In the genomic region with DNA sequence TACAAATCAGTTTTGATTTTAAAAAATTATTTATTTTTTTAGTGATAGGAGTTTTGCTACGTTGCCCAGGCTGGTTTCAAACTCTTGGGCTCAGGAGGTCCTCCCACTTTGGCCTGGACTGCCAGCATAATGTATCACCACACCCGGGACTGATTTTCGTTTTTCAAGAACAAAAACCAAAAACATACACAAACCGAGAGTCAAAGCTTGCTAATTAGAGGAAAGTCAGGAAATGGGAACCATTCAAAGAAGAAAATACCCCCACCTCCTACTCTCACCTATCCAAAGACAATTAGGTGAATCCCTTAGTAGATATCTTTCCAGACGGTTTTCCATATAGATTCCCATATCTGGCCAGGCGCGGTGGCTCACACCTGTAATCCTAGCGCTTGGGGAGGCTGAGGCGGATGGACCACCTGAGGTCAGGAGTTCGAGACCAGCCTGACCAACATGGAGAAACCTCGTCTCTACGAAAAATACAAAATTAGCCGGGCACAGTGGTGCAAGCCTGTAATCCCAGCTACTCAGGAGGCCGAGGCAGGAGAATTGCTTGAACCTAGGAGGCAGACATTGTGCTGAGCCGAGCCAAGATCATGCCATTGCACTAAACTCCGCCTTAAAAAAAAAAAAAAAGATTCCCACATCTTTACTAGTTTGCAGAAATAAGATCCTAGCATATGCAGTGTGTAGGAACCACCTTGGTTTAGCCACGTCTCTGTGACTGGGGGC, we compare ENCODE assay signal across 14 cellular contexts. TPM values are rescaled to one million over a fixed set of nuclear protein-coding genes. Genes with fewer than 3 reads are reported as not detected.
DNase-seq lines count a peak whose midpoint lies in the region; ATAC-seq, FAIRE-seq and TF ChIP-seq lines count a peak whose summit lies in the region.
"Had no signal": no experiment of that assay in that cellular context is flagged by ENCODE, and none has a peak within 500 bp of the region (broad histone marks: within the 10 kb centered on the region; RNA-seq: fewer than 3 reads in every experiment).

No MANE protein-coding gene starts in this region.

- peaks cover 61% of the 10 kb centered on the region for H3K79me2 ChIP-seq in DND-41 (ENCODE audit: insufficient read depth, low read length)

- peaks cover 37% of the 10 kb centered on the region for H4K20me1 ChIP-seq in DND-41 (ENCODE audit: insufficient read depth, low read length)

- peak overlapping the region; percentile 95 for H3K27ac ChIP-seq in DND-41 (ENCODE audit: low read length)
- H3K27ac ChIP-seq: thyroid gland had no signal

- H3K27me3 ChIP-seq in DND-41 (ENCODE audit: insufficient read depth, low read length, poor library complexity) = no peaks in the 10 kb centered on the region
- H3K27me3 ChIP-seq: thyroid gland had no signal

- no peak; the same call in 1 of the 3 replicates for ATAC-seq in DND-41 (ENCODE audit: insufficient read depth, low read depth)
- no peak for ATAC-seq in activated T-cell treated with anti-CD3 and anti-CD28 coated beads, Interleukin-2, amount 50 U/mL, for 72 hours (replicated peaks in 1 of 2)
- no peak for ATAC-seq in natural killer cell treated with Interleukin-12 subunit alpha and Interleukin-12 subunit beta and Interleukin-15 and Interleukin-18, amount 100 ng/mL, for 72 hours
- ATAC-seq: WTC11 had no signal

- H3K4me3 ChIP-seq in DND-41 (ENCODE audit: low read depth in 1 of 2, low read length in 2 of 2) = peak overlapping the region; percentile 66 to 72; a peak in 3 of 4 replicates
- H3K4me3 ChIP-seq: thyroid gland had no signal

- peaks cover 74% of the 10 kb centered on the region for H3K4me1 Mint-ChIP-seq in activated T-cell treated with anti-CD3 and anti-CD28 coated beads, Interleukin-2, amount 50 U/mL, for 72 hours (ENCODE audit: low read depth)
- H3K4me1 Mint-ChIP-seq in natural killer cell treated with Interleukin-12 subunit alpha and Interleukin-12 subunit beta and Interleukin-15 and Interleukin-18, amount 100 ng/mL, for 72 hours (ENCODE audit: low read depth in 2 of 2) = peaks cover 51 to 55% of the 10 kb centered on the region in 2 donors

- peak; percentile 86 for FAIRE-seq in GM19239 (lab: Jason Lieb, UNC)
- FAIRE-seq: H54 had no signal

- H3K36me3 Mint-ChIP-seq in activated T-cell treated with anti-CD3 and anti-CD28 coated beads, Interleukin-2, amount 50 U/mL, for 72 hours (ENCODE audit: insufficient read depth in 2 of 2) = peaks cover 15 to 25% of the 10 kb centered on the region in 2 donors
- peaks cover 7% of the 10 kb centered on the region for H3K36me3 Mint-ChIP-seq in natural killer cell treated with Interleukin-12 subunit alpha and Interleukin-12 subunit beta and Interleukin-15 and Interleukin-18, amount 100 ng/mL, for 72 hours
- H3K36me3 Mint-ChIP-seq: WTC11 had no signal

- H3K9me3 ChIP-seq in DND-41 (ENCODE audit: insufficient read depth, low read length, severe bottlenecking) = no peaks in the 10 kb centered on the region
- H3K9me3 ChIP-seq: thyroid gland had no signal

- peak overlapping the region; percentile 92 to 94 for H3K4me3 Mint-ChIP-seq in activated T-cell treated with anti-CD3 and anti-CD28 coated beads, Interleukin-2, amount 50 U/mL, for 72 hours
- peak overlapping the region; percentile 97 for H3K4me3 Mint-ChIP-seq in natural killer cell treated with Interleukin-12 subunit alpha and Interleukin-12 subunit beta and Interleukin-15 and Interleukin-18, amount 100 ng/mL, for 72 hours
- H3K4me3 Mint-ChIP-seq: WTC11 had no signal

- no peaks in the 10 kb centered on the region for H3K27me3 Mint-ChIP-seq in activated T-cell treated with anti-CD3 and anti-CD28 coated beads, Interleukin-2, amount 50 U/mL, for 72 hours (ENCODE audit: low read depth)
- H3K27me3 Mint-ChIP-seq in natural killer cell treated with Interleukin-12 subunit alpha and Interleukin-12 subunit beta and Interleukin-15 and Interleukin-18, amount 100 ng/mL, for 72 hours = no peaks in the 10 kb centered on the region

- DNase-seq in DND-41 (no peak), GM19239 (ENCODE audit: insufficient read length, low spot score) (no peak), HK-2 (ENCODE audit: unreplicated experiment) (no peak), NCI-H774 (lab: John Stamatoyannopoulos, UW) (no peak), superior temporal gyrus (ENCODE audit: extremely low spot score) (no peak), SKM-1 (lab: John Stamatoyannopoulos, UW; ENCODE audit: unreplicated experiment) (no peak)
- no peak for DNase-seq in activated T-cell treated with anti-CD3 and anti-CD28 coated beads, Interleukin-2, amount 50 U/mL, for 72 hours
- DNase-seq in natural killer cell treated with Interleukin-12 subunit alpha and Interleukin-12 subunit beta and Interleukin-15 and Interleukin-18, amount 100 ng/mL, for 72 hours (ENCODE audit: low spot score) = no peak
- DNase-seq: NCI-H1417, NCI-H510A treated with DMSO at 0.1 percent for 48 hours, SIG-M5, thyroid gland had no signal

- peak overlapping the region; percentile 99 for H3K4me2 ChIP-seq in DND-41 (ENCODE audit: insufficient read depth, low read length)

- H3K9ac ChIP-seq in DND-41 (ENCODE audit: low read depth, low read length) = peak overlapping the region; percentile 80

- no peak for TF ChIP-seq CTCF in DND-41 (IDR thresholded peaks at IDR 0.05; ENCODE audit: borderline replicate concordance, extremely low read depth, low read length, poor library complexity, severe bottlenecking)

- peak overlapping the region; percentile 80 for H2AFZ ChIP-seq in DND-41 (ENCODE audit: low read depth, low read length)

- peak overlapping the region; percentile 76 for H3K27ac Mint-ChIP-seq in activated T-cell treated with anti-CD3 and anti-CD28 coated beads, Interleukin-2, amount 50 U/mL, for 72 hours
- H3K27ac Mint-ChIP-seq in natural killer cell treated with Interleukin-12 subunit alpha and Interleukin-12 subunit beta and Interleukin-15 and Interleukin-18, amount 100 ng/mL, for 72 hours = peak overlapping the region; percentile 96 to 97
- H3K27ac Mint-ChIP-seq: WTC11 had no signal

- H3K4me1 ChIP-seq in DND-41 (ENCODE audit: insufficient read depth, low read length) = peaks cover 57% of the 10 kb centered on the region
- H3K4me1 ChIP-seq: thyroid gland had no signal

- no peaks in the 10 kb centered on the region for H3K9me3 Mint-ChIP-seq in activated T-cell treated with anti-CD3 and anti-CD28 coated beads, Interleukin-2, amount 50 U/mL, for 72 hours
- H3K9me3 Mint-ChIP-seq in natural killer cell treated with Interleukin-12 subunit alpha and Interleukin-12 subunit beta and Interleukin-15 and Interleukin-18, amount 100 ng/mL, for 72 hours = no peaks in the 10 kb centered on the region
- H3K9me3 Mint-ChIP-seq: WTC11 had no signal

- H3K36me3 ChIP-seq in DND-41 (ENCODE audit: insufficient read depth, low read length) = peaks cover 41% of the 10 kb centered on the region
- H3K36me3 ChIP-seq: thyroid gland had no signal

RNA-seq across cellular contexts. Expression of a gene that starts 0.9 kb away (rescaled TPM):
- 10 to 100 TPM; 77.4 to 84.4 TPM for total RNA-seq in activated T-cell treated with anti-CD3 and anti-CD28 coated beads, Interleukin-2, amount 50 U/mL, for 72 hours
- total RNA-seq in natural killer cell treated with Interleukin-12 subunit alpha and Interleukin-12 subunit beta and Interleukin-15 and Interleukin-18, amount 100 ng/mL, for 72 hours = 100 to 1,000 TPM; 111 to 132 TPM

RNA-seq across cellular contexts. Expression of a gene that starts 16.8 kb away (rescaled TPM):
- 1 to 10 TPM; 4.5 to 5.6 TPM for total RNA-seq in activated T-cell treated with anti-CD3 and anti-CD28 coated beads, Interleukin-2, amount 50 U/mL, for 72 hours
- 1 to 10 TPM; 3.3 to 5.6 TPM for total RNA-seq in natural killer cell treated with Interleukin-12 subunit alpha and Interleukin-12 subunit beta and Interleukin-15 and Interleukin-18, amount 100 ng/mL, for 72 hours
